In the genomic region with DNA sequence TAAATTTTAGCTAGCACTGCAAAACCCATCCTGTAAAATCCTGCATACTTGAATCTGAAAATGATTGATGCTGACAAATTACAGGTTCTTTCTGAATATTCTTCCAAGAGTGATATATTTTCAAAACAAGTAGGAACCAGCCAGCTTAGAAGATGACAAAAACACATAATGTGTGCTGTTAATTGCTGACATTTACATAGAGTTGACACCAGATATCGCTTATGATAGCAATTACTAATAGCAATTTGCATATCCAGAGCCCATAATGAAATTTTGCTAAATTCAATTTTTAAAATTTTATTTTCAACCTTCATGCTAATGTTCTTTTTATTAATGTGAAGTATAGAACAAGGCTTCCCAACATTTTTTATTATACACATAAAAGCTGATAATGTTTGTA, we compare ENCODE assay signal across 28 cellular contexts.
"Had no signal": no experiment of that assay in that cellular context is flagged by ENCODE, and none has a peak within 500 bp of the region (broad histone marks: within the 10 kb centered on the region; RNA-seq: fewer than 3 reads in every experiment).

No MANE protein-coding gene starts in this region.

- H3K27me3 ChIP-seq: colonic mucosa, dorsolateral prefrontal cortex, esophagus muscularis mucosa, esophagus squamous epithelium, foreskin keratinocyte, gastrocnemius medialis, gastroesophageal sphincter, heart left ventricle, heart right ventricle had no signal

- H3K9me3 ChIP-seq: colonic mucosa, esophagus muscularis mucosa, esophagus squamous epithelium, gastrocnemius medialis, gastroesophageal sphincter, heart left ventricle, heart right ventricle had no signal

- FAIRE-seq: colon, endometrium, endothelial cell of umbilical vein, frontal cortex had no signal

- DNase-seq: colonic mucosa; cortex of kidney; dermis blood vessel endothelial cell; dorsolateral prefrontal cortex; effector CD4-positive, alpha-beta T cell; effector CD8-positive, alpha-beta T cell; effector memory CD4-positive, alpha-beta T cell; effector memory CD8-positive, alpha-beta T cell; endodermal cell; erythroblast; esophagus squamous epithelium; foreskin fibroblast; foreskin keratinocyte; foreskin melanocyte; gastrocnemius medialis; glutamatergic neuron; head of caudate nucleus; heart left ventricle; heart right ventricle had no signal

- H3K4me1 ChIP-seq: colonic mucosa, esophagus muscularis mucosa, esophagus squamous epithelium, foreskin keratinocyte, gastrocnemius medialis, gastroesophageal sphincter, heart left ventricle, heart right ventricle had no signal

- ATAC-seq: effector memory CD8-positive, alpha-beta T cell; esophagus mucosa; foreskin keratinocyte; gastrocnemius medialis; gastroesophageal sphincter; heart left ventricle; heart right ventricle had no signal

- H3K4me3 ChIP-seq: colonic mucosa, coronary artery, dorsolateral prefrontal cortex, esophagus muscularis mucosa, esophagus squamous epithelium, gastrocnemius medialis, gastroesophageal sphincter, heart left ventricle, heart right ventricle had no signal

- H3K27ac ChIP-seq: colonic mucosa, coronary artery, dorsolateral prefrontal cortex, epithelial cell of prostate, esophagus muscularis mucosa, esophagus squamous epithelium, foreskin keratinocyte, gastrocnemius medialis, gastroesophageal sphincter, heart left ventricle, heart right ventricle had no signal

- H3K36me3 ChIP-seq: colonic mucosa, esophagus muscularis mucosa, esophagus squamous epithelium, gastrocnemius medialis, gastroesophageal sphincter, heart left ventricle, heart right ventricle had no signal
